Comparison of ENCODE assay signal across 8 cellular contexts in genomic region chrX:74291577-74291963, GRCh38. TPM values are rescaled to one million over a fixed set of nuclear protein-coding genes. Genes with fewer than 3 reads are reported as not detected.
DNase-seq lines count a peak whose midpoint lies in the region; ATAC-seq, FAIRE-seq and TF ChIP-seq lines count a peak whose summit lies in the region.

No MANE protein-coding gene starts in this region.

- H3K9me3 ChIP-seq in IMR-90 (ENCODE audit: control insufficient read depth, insufficient read depth, low read length): peaks cover 7% of the 10 kb centered on the region

- H3K36me3 ChIP-seq in IMR-90 (ENCODE audit: control insufficient read depth, insufficient read depth, low read length): peaks cover 7% of the 10 kb centered on the region; the same call in 1 of the 2 replicates

- no CpG with 5 or more reads among the region's 6 CpGs for WGBS in IMR-90 (ENCODE audit: extremely low coverage in 2 of 2, insufficient read length in 1 of 2), 2 experiments

- peak overlapping the region; percentile 99 for H3K14ac ChIP-seq in IMR-90 (replicated peaks; ENCODE audit: low read depth, low read length)

- TF ChIP-seq POLR2A in IMR-90 (IDR thresholded peaks at IDR 0.05; ENCODE audit: low read depth, low read length): no peak

- H3K27ac ChIP-seq in IMR-90 (ENCODE audit: insufficient read depth, low read length) (peak overlapping the region; percentile 98), caudate nucleus (ENCODE audit: low read depth, low read length) (peak overlapping the region; percentile 93)

- H3K4me1 ChIP-seq in IMR-90 (ENCODE audit: control insufficient read depth, insufficient read depth, low read length): no peaks in the 10 kb centered on the region

- H2AK5ac ChIP-seq in IMR-90 (ENCODE audit: low read depth, low read length): peak overlapping the region; percentile 66; the same call in 1 of the 2 replicates

- no peak overlapping the region; the same call in 1 of the 2 replicates for H2BK20ac ChIP-seq in IMR-90 (ENCODE audit: low read depth, low read length)

- H3K27ac Mint-ChIP-seq in naive B cell: peak overlapping the region in 5 of 6 donors; percentile 89 to 98 (median 95)

- H3K23ac ChIP-seq in IMR-90 (ENCODE audit: low read depth, low read length): peak overlapping the region; percentile 97

- peak overlapping the region; percentile 92 for H2BK5ac ChIP-seq in IMR-90 (ENCODE audit: low read depth, low read length, poor library complexity, severe bottlenecking)

- H3K18ac ChIP-seq in IMR-90 (ENCODE audit: low read depth, low read length): peak overlapping the region; percentile 98

- CTCF ChIA-PET in IMR-90 (lab: Yijun Ruan, JAX): interaction anchor here (0.5 kb wide), 1 partner anchor 47 kb away, joined by 3 read pairs; no protein-coding TSS in a partner anchor

- intact Hi-C loops in IMR-90 (cut with micrococcal nuclease): loop anchor here (2.0 to 5.0 kb wide), 2 partner anchors 91 to 246 kb away; no protein-coding TSS in a partner anchor

- dilution Hi-C loops in IMR-90 (cut with HindIII; ENCODE audit: low sequenced_read_pairs, unreplicated experiment): no loop called here

- H4K20me1 ChIP-seq in IMR-90 (ENCODE audit: insufficient read depth, low read length): peaks cover 10% of the 10 kb centered on the region; the same call in 1 of the 2 replicates

- POLR2A ChIA-PET in IMR-90 (lab: Charles Lee; ENCODE audit: unreplicated experiment): no interaction called here

- no peak for FAIRE-seq in frontal cortex (lab: Jason Lieb, UNC)

- peaks cover 8 to 20% (median 13%) of the 10 kb centered on the region in 3 donors for H3K4me1 Mint-ChIP-seq in naive B cell

- H3K4me3 ChIP-seq in AG10803 (ENCODE audit: low read length): peak overlapping the region; percentile 79
- peak overlapping the region; percentile 79 for H3K4me3 ChIP-seq in IMR-90 (ENCODE audit: insufficient read depth, low read depth, low read length)

- TF ChIP-seq RAD21 in IMR-90 (IDR thresholded peaks at IDR 0.05; ENCODE audit: low read length): no peak

- H4K91ac ChIP-seq in IMR-90 (ENCODE audit: insufficient read depth, low read depth, low read length): peak overlapping the region; percentile 93

- H2BK120ac ChIP-seq in IMR-90 (ENCODE audit: low read depth, low read length): peak overlapping the region; percentile 35

- no peaks in the 10 kb centered on the region for H3K27me3 Mint-ChIP-seq in naive B cell

- ATAC-seq in IMR-90 (ENCODE audit: low read depth) (no peak), naive B cell (ENCODE audit: low read depth in 2 of 2) (no peak)

- peak overlapping the region; percentile 87 to 99 (median 96) for H3K4me3 Mint-ChIP-seq in naive B cell

- no peak overlapping the region for H2AFZ ChIP-seq in IMR-90 (replicated peaks; ENCODE audit: low read length, poor library complexity)

- H4K8ac ChIP-seq in IMR-90 (ENCODE audit: low read depth in 2 of 2, low read length in 2 of 2): peak overlapping the region; percentile 91 to 99

- H3K4ac ChIP-seq in IMR-90 (ENCODE audit: low read depth, low read length): peak overlapping the region; percentile 98

- peaks cover 0 to 8% of the 10 kb centered on the region in 2 donors for H3K36me3 Mint-ChIP-seq in naive B cell

- peak overlapping the region; percentile 77 for H4K5ac ChIP-seq in IMR-90 (ENCODE audit: low read depth, low read length)

- peak overlapping the region; percentile 95 for H3K9ac ChIP-seq in IMR-90 (ENCODE audit: low read depth, low read length)

- no peaks in the 10 kb centered on the region for H3K9me1 ChIP-seq in IMR-90 (ENCODE audit: insufficient read depth, low read length)

- H3K56ac ChIP-seq in IMR-90 (ENCODE audit: extremely low read depth, insufficient read depth, low read length): peak overlapping the region; percentile 98

- TSS peak; percentile 71 for BruUV-seq in IMR-90 (replicated peaks; lab: Mats Ljungman, UMichigan)

- peaks cover 0 to 2% (median 0%) of the 10 kb centered on the region in 7 donors for H3K9me3 Mint-ChIP-seq in naive B cell

- no peak for TF ChIP-seq CTCF in AG10803 (conservative IDR thresholded peaks at IDR 0.05; ENCODE audit: low read length)
- no peak for TF ChIP-seq CTCF in IMR-90 (conservative IDR thresholded peaks at IDR 0.05; ENCODE audit: low read depth, low read length)

- peak overlapping the region; percentile 11 for H2AK9ac ChIP-seq in IMR-90 (replicated peaks; ENCODE audit: low read depth, low read length, poor library complexity)

- H3K27me3 ChIP-seq in IMR-90 (ENCODE audit: control insufficient read depth, insufficient read depth, low read length): no peaks in the 10 kb centered on the region

- H3K4me2 ChIP-seq in IMR-90 (ENCODE audit: low read depth, low read length): peak overlapping the region; percentile 77

- in situ Hi-C loops in IMR-90 (cut with MboI; ENCODE audit: low sequenced_read_pairs): no loop called here

- peak overlapping the region; percentile 26; the same call in 1 of the 3 replicates for H2BK15ac ChIP-seq in IMR-90 (ENCODE audit: low read depth, low read length)

- peaks cover 4% of the 10 kb centered on the region in 2 experiments; a peak in 2 of 4 replicates for H3K79me1 ChIP-seq in IMR-90 (ENCODE audit: low read depth in 1 of 2, low read length in 2 of 2)

- DNase-seq in AG10803 (ENCODE audit: low read depth) (no peak), IMR-90 (no peak), caudate nucleus (lab: John Stamatoyannopoulos, UW) (no peak), naive B cell (no peak), frontal cortex (ENCODE audit: low spot score in 2 of 2) (no peak), 8988T (no peak), NCI-H226 (no peak)
- no peak for DNase-seq in activated CD4-positive, alpha-beta T cell treated with anti-CD3 and anti-CD28 coated beads for 1 hour

TF ChIP-seq in IMR-90, 13 proteins besides CTCF, POLR2A, EP300 and RAD21:
- TF ChIP-seq CHD1 (IDR thresholded peaks at IDR 0.05; ENCODE audit: low read depth, low read length) (no peak), MAZ (IDR thresholded peaks at IDR 0.05; ENCODE audit: borderline replicate concordance, low read depth, low read length) (no peak), RFX5 (IDR thresholded peaks at IDR 0.05; ENCODE audit: low read depth, low read length) (no peak), FOS (IDR thresholded peaks at IDR 0.05; ENCODE audit: low read depth, low read length) (no peak), SMC3 (IDR thresholded peaks at IDR 0.05; ENCODE audit: low read depth, low read length) (no peak), CEBPB (IDR thresholded peaks at IDR 0.05; ENCODE audit: low read depth, low read length) (no peak), NFE2L2 (IDR thresholded peaks at IDR 0.05; ENCODE audit: low read depth, low read length) (no peak), MAFK (IDR thresholded peaks at IDR 0.05; ENCODE audit: low read depth, low read length) (no peak), BHLHE40 (IDR thresholded peaks at IDR 0.05; ENCODE audit: low read depth, low read length) (no peak), USF2 (IDR thresholded peaks at IDR 0.05; ENCODE audit: low read depth, low read length) (no peak), MXI1 (IDR thresholded peaks at IDR 0.05; ENCODE audit: borderline replicate concordance, low read depth, low read length) (no peak), RCOR1 (IDR thresholded peaks at IDR 0.05; ENCODE audit: insufficient replicate concordance, low read length) (no peak)
- TF ChIP-seq, protein P1, sequence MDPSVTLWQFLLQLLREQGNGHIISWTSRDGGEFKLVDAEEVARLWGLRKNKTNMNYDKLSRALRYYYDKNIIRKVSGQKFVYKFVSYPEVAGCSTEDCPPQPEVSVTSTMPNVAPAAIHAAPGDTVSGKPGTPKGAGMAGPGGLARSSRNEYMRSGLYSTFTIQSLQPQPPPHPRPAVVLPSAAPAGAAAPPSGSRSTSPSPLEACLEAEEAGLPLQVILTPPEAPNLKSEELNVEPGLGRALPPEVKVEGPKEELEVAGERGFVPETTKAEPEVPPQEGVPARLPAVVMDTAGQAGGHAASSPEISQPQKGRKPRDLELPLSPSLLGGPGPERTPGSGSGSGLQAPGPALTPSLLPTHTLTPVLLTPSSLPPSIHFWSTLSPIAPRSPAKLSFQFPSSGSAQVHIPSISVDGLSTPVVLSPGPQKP (IDR thresholded peaks at IDR 0.05; ENCODE audit: borderline replicate concordance, low read depth, low read length): no peak

RNA-seq across cellular contexts. Expression of gene ZCCHC13, which starts 12.4 kb away (rescaled TPM):
- not detected in 2 replicates for total RNA-seq in IMR-90 (2012; rRNA removed)
- not detected in 2 replicates for polyA plus RNA-seq in IMR-90 (2012; rRNA removed)
- polyA plus RNA-seq in IMR-90 (2012; cell fraction: cytosol; rRNA removed): not detected in 2 replicates
- polyA plus RNA-seq in IMR-90 (2012; cell fraction: nucleus; rRNA removed; ENCODE audit: low replicate concordance): not detected in 2 replicates
- polyA plus RNA-seq in naive B cell (ENCODE audit: low read depth in 6 of 6): not detected
- total RNA-seq in frontal cortex: not detected
